Comparison of ENCODE assay signal across 24 cellular contexts in the genomic region with DNA sequence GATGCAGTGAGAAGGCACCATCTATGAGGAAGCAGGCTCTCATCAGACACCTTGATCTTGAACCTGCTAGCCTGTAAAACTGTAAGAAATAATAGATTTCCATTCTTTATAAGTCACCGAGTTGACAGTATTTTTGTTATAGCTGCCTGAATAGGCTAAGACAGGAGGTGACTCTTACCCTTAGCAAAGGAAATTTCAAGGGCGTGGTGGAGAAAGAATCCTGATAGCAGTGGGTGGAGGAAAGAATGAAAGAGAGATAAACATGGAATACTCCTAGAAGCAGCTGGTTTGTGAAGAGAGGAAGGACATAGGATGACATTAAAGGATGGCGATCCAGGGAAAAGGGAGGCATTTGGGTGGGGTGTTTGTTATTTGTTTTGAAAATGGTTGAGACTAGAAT. TPM values are rescaled to one million over a fixed set of nuclear protein-coding genes. Genes with fewer than 3 reads are reported as not detected.
DNase-seq lines count a peak whose midpoint lies in the region; ATAC-seq and TF ChIP-seq lines count a peak whose summit lies in the region.
"Had no signal": no experiment of that assay in that cellular context is flagged by ENCODE, and none has a peak within 500 bp of the region (broad histone marks: within the 10 kb centered on the region; RNA-seq: fewer than 3 reads in every experiment).

No MANE protein-coding gene starts in this region.

- intact Hi-C loops in transverse colon (cut with DNase I; ENCODE audit: low total_unique reads) = no loop called here

- TF ChIP-seq CTCF in VCaP (conservative IDR thresholded peaks at IDR 0.05) (no peak), transverse colon (IDR thresholded peaks at IDR 0.05) (no peak)

- H3K4me1 ChIP-seq in transverse colon = peaks cover 0 to 36% (median 12%) of the 10 kb centered on the region in 4 donors
- H3K4me1 ChIP-seq: right atrium auricular region, vagina had no signal

- no peaks in the 10 kb centered on the region for H3K36me3 ChIP-seq in transverse colon
- H3K36me3 ChIP-seq: right atrium auricular region, vagina had no signal

- no peak for TF ChIP-seq EP300 in transverse colon (IDR thresholded peaks at IDR 0.05; ENCODE audit: low read depth)

- H3K9me3 Mint-ChIP-seq in activated T-cell treated with anti-CD3 and anti-CD28 coated beads, Interleukin-2, amount 50 U/mL, for 72 hours = no peaks in the 10 kb centered on the region
- no peaks in the 10 kb centered on the region for H3K9me3 Mint-ChIP-seq in memory B cell
- H3K9me3 Mint-ChIP-seq: IgD-negative memory B cell had no signal

- no peaks in the 10 kb centered on the region for H3K9me3 ChIP-seq in transverse colon
- H3K9me3 ChIP-seq: right atrium auricular region, spleen, vagina had no signal

- H3K4me1 Mint-ChIP-seq in activated T-cell treated with anti-CD3 and anti-CD28 coated beads, Interleukin-2, amount 50 U/mL, for 72 hours (ENCODE audit: low read depth) = peaks cover 8% of the 10 kb centered on the region
- peaks cover 11% of the 10 kb centered on the region for H3K4me1 Mint-ChIP-seq in memory B cell

- no peak overlapping the region for H3K4me3 ChIP-seq in transverse colon
- H3K4me3 ChIP-seq: right atrium auricular region, spleen, vagina had no signal

- no peak for DNase-seq in activated T-cell treated with anti-CD3 and anti-CD28 coated beads, Interleukin-2, amount 50 U/mL, for 72 hours
- no peak for DNase-seq in activated T-cell treated with anti-CD3 and anti-CD28 coated beads, Interleukin-2, amount 50 U/mL, for 48 hours
- no peak for DNase-seq in memory B cell (ENCODE audit: low spot score in 2 of 2)
- no peak for DNase-seq in transverse colon
- no peak for DNase-seq in NCI-H1436 treated with DMSO at 0.1 percent for 48 hours (lab: John Stamatoyannopoulos, UW)
- DNase-seq in HPDE6-E6E7 (ENCODE audit: extremely low spot score) = no peak
- DNase-seq: activated CD4-positive, alpha-beta T cell treated with anti-CD3 and anti-CD28 coated beads, Interleukin-2, amount 50 U/mL, for 4 hours; central memory CD4-positive, alpha-beta T cell; hypothalamus; mesendoderm; NCI-H1048; NCI-H1694 treated with DMSO at 0.1 percent for 48 hours; NCI-H2171 treated with DMSO at 0.1 percent for 48 hours; spleen; stimulated activated CD4-positive, alpha-beta T cell treated with anti-CD3 and anti-CD28 coated beads, Interleukin-2, amount 100 ng/mL, for 48 hours; T1000 had no signal

- no peaks in the 10 kb centered on the region for H3K27me3 ChIP-seq in transverse colon
- H3K27me3 ChIP-seq: right atrium auricular region, spleen, vagina had no signal

- peak overlapping the region; percentile 57 for H3K27ac Mint-ChIP-seq in activated T-cell treated with anti-CD3 and anti-CD28 coated beads, Interleukin-2, amount 50 U/mL, for 72 hours
- peak overlapping the region; percentile 69 for H3K27ac Mint-ChIP-seq in memory B cell

- no peaks in the 10 kb centered on the region for H3K27me3 Mint-ChIP-seq in activated T-cell treated with anti-CD3 and anti-CD28 coated beads, Interleukin-2, amount 50 U/mL, for 72 hours (ENCODE audit: low read depth)
- no peaks in the 10 kb centered on the region for H3K27me3 Mint-ChIP-seq in memory B cell
- H3K27me3 Mint-ChIP-seq: IgD-negative memory B cell had no signal

- peaks cover 0 to 3% of the 10 kb centered on the region in 2 donors for H3K36me3 Mint-ChIP-seq in activated T-cell treated with anti-CD3 and anti-CD28 coated beads, Interleukin-2, amount 50 U/mL, for 72 hours (ENCODE audit: insufficient read depth in 2 of 2)
- H3K36me3 Mint-ChIP-seq in memory B cell = peaks cover 16% of the 10 kb centered on the region

- no peak for ATAC-seq in activated T-cell treated with anti-CD3 and anti-CD28 coated beads, Interleukin-2, amount 50 U/mL, for 72 hours (replicated peaks in 1 of 2)
- ATAC-seq in memory B cell (ENCODE audit: low read depth) = no peak
- no peak for ATAC-seq in HG03571 (IDR thresholded peaks at IDR 0.05; ENCODE audit: unreplicated experiment)
- ATAC-seq: left lobe of liver, Right ventricle myocardium inferior had no signal

- 61 to 63% methylated on average over 3 of the region's 3 CpGs for WGBS in transverse colon (ENCODE audit: low coverage in 1 of 2), 2 donors

- no peak for TF ChIP-seq POLR2A in transverse colon (IDR thresholded peaks at IDR 0.05)

- in situ Hi-C loops in transverse colon (cut with MboI; ENCODE audit: low pct_ligation_motif_present in 1 of 4, low pct_unique_long_range_greater_than_20kb in 1 of 4, low sequenced_read_pairs in 3 of 4) = loop anchor here in 2 of 4 donors (10.0 kb wide), 2 partner anchors 69 to 79 kb away; no protein-coding TSS in a partner anchor

- H3K4me3 Mint-ChIP-seq in activated T-cell treated with anti-CD3 and anti-CD28 coated beads, Interleukin-2, amount 50 U/mL, for 72 hours = no peak overlapping the region
- no peak overlapping the region for H3K4me3 Mint-ChIP-seq in memory B cell
- H3K4me3 Mint-ChIP-seq: IgD-negative memory B cell had no signal

- H3K27ac ChIP-seq in VCaP (peak overlapping the region; percentile 19; the same call in 1 of the 2 replicates), transverse colon (peak overlapping the region; percentile 61 to 80 (median 69))
- H3K27ac ChIP-seq: right atrium auricular region, spleen, vagina had no signal

RNA-seq across cellular contexts. Expression of gene SIDT1, which starts 41.4 kb away (rescaled TPM):
- 10 to 100 TPM; 21.3 to 28.9 TPM for total RNA-seq in activated T-cell treated with anti-CD3 and anti-CD28 coated beads, Interleukin-2, amount 50 U/mL, for 72 hours
- 100 to 1,000 TPM in 1 of 4 donors, 10 to 100 TPM in 3; 35.6 to 134 (median 83.4) TPM for total RNA-seq in transverse colon
- total RNA-seq: A172 had no signal

RNA-seq across cellular contexts. Expression of gene SPICE1, which starts 58.8 kb away (rescaled TPM):
- total RNA-seq in activated T-cell treated with anti-CD3 and anti-CD28 coated beads, Interleukin-2, amount 50 U/mL, for 72 hours = 10 to 100 TPM; 15.1 to 21.6 TPM
- 10 to 100 TPM in 3 of 4 donors, 1 to 10 TPM in 1; 2.6 to 34.0 (median 19.9) TPM for total RNA-seq in transverse colon
